In genomic region chr1:5771788-5772187, GRCh38 we compare ENCODE assay signal across 16 cellular contexts.
DNase-seq lines count a peak whose midpoint lies in the region; ATAC-seq, FAIRE-seq and TF ChIP-seq lines count a peak whose summit lies in the region.
"Had no signal": no experiment of that assay in that cellular context is flagged by ENCODE, and none has a peak within 500 bp of the region (broad histone marks: within the 10 kb centered on the region; RNA-seq: fewer than 3 reads in every experiment).

No MANE protein-coding gene starts in this region.

- DNase-seq in K562 (ENCODE audit: extremely low read depth in 1 of 4, low spot score in 3 of 4) (no peak), neural progenitor cell (ENCODE audit: low spot score) (no peak), stomach (no peak), germinal center (ENCODE audit: low spot score) (no peak)
- no peak for DNase-seq in stimulated activated CD8-positive, alpha-beta memory T cell treated with anti-CD3 and anti-CD28 coated beads, Interleukin-4, amount 100 ng/mL, for 48 hours
- DNase-seq: CD4-positive, alpha-beta T cell; CD8-positive, alpha-beta memory T cell; EL; H9 had no signal

- H3K9me1 ChIP-seq in K562 (ENCODE audit: control insufficient read depth, insufficient read depth, low read length) = no peaks in the 10 kb centered on the region

- H3K4me1 ChIP-seq in BLaER1 treated with 17β-estradiol and CSF1 and Interleukin-3, amounts not matched to agents 10 nM and 100 nM = peaks cover 12 to 62% (median 38%) of the 10 kb centered on the region in 10 experiments
- H3K4me1 ChIP-seq in K562 (replicated peaks in 1 of 2; ENCODE audit: control insufficient read depth in 2 of 2, insufficient read depth in 2 of 2, low read length in 2 of 2) (no peaks in the 10 kb centered on the region), neural progenitor cell (peaks cover 24% of the 10 kb centered on the region), stomach (peaks cover 0 to 11% (median 4%) of the 10 kb centered on the region in 4 donors)

- no peaks in the 10 kb centered on the region for H3K9me3 Mint-ChIP-seq in neural progenitor cell
- H3K9me3 Mint-ChIP-seq: CD4-positive, alpha-beta T cell had no signal

- H3K79me2 ChIP-seq in K562 (ENCODE audit: control insufficient read depth, insufficient read depth, low read length) (no peaks in the 10 kb centered on the region), neural progenitor cell (ENCODE audit: low read depth) (no peaks in the 10 kb centered on the region)

- H3F3A ChIP-seq in neural progenitor cell (ENCODE audit: low read depth) = peaks cover 12% of the 10 kb centered on the region

- in situ Hi-C loops in K562 (cut with MboI) = no loop called here

- TF ChIP-seq CTCF in K562 (IDR thresholded peaks at IDR 0.05 in 2 of 3, conservative IDR thresholded peaks at IDR 0.05 in 1 of 3; ENCODE audit: insufficient read depth in 2 of 3, low read depth in 1 of 3, low read length in 3 of 3) = no peak
- TF ChIP-seq CTCF in neural progenitor cell (IDR thresholded peaks at IDR 0.05) = no peak
- no peak for TF ChIP-seq CTCF in stomach (IDR thresholded peaks at IDR 0.05)

- peak overlapping the region; percentile 67 to 87 (median 72) for H3K4me2 ChIP-seq in BLaER1 treated with 17β-estradiol and CSF1 and Interleukin-3, amounts not matched to agents 10 nM and 100 nM
- no peak overlapping the region for H3K4me2 ChIP-seq in K562 (ENCODE audit: insufficient read depth, low read length)
- H3K4me2 ChIP-seq in neural progenitor cell = peak overlapping the region; percentile 72

- CTCF ChIA-PET in K562 (lab: Yijun Ruan, JAX; ENCODE audit: low intra/inter-chr PET ratio) = no interaction called here

- H3K27me3 ChIP-seq in BLaER1 treated with 17β-estradiol and CSF1 and Interleukin-3, amounts not matched to agents 10 nM and 100 nM = peaks cover 0 to 16% (median 0%) of the 10 kb centered on the region in 11 experiments; a peak in 9 of 22 replicates
- H3K27me3 ChIP-seq in K562 (ENCODE audit: control insufficient read depth in 2 of 2, insufficient read depth in 2 of 2, low read length in 2 of 2) = peaks cover 41 to 81% of the 10 kb centered on the region in 2 experiments
- peaks cover 20% of the 10 kb centered on the region for H3K27me3 ChIP-seq in neural progenitor cell
- H3K27me3 ChIP-seq in stomach = peaks cover 0 to 62% (median 19%) of the 10 kb centered on the region in 3 donors

- H3K4me3 Mint-ChIP-seq in neural progenitor cell = peak overlapping the region; percentile 59
- H3K4me3 Mint-ChIP-seq: CD4-positive, alpha-beta T cell; CD8-positive, alpha-beta memory T cell; H9 had no signal

- BruUV-seq in K562 (replicated peaks; lab: Mats Ljungman, UMichigan) = no TSS peak

- peak overlapping the region in 2 of 11 experiments; percentile 29 to 36; a peak in 1 of 22 replicates for H3K9ac ChIP-seq in BLaER1 treated with 17β-estradiol and CSF1 and Interleukin-3, amounts not matched to agents 10 nM and 100 nM
- H3K9ac ChIP-seq in K562 (ENCODE audit: insufficient read depth in 1 of 2, low read depth in 2 of 2, low read length in 2 of 2) (no peak overlapping the region), neural progenitor cell (no peak overlapping the region)
- H3K9ac ChIP-seq: GM23248 had no signal

- no peak overlapping the region for H3K27ac Mint-ChIP-seq in neural progenitor cell
- H3K27ac Mint-ChIP-seq: CD4-positive, alpha-beta T cell; CD8-positive, alpha-beta memory T cell had no signal

- peaks cover 0 to 6% (median 0%) of the 10 kb centered on the region in 11 experiments; a peak in 3 of 22 replicates for H3K9me3 ChIP-seq in BLaER1 treated with 17β-estradiol and CSF1 and Interleukin-3, amounts not matched to agents 10 nM and 100 nM (replicated peaks in 1 of 11)
- H3K9me3 ChIP-seq in K562 (replicated peaks; ENCODE audit: control insufficient read depth, insufficient read depth, low read depth, low read length) (no peaks in the 10 kb centered on the region), neural progenitor cell (ENCODE audit: low read depth) (no peaks in the 10 kb centered on the region), stomach (no peaks in the 10 kb centered on the region)

- H2AFZ ChIP-seq in K562 (ENCODE audit: low read depth, low read length) = no peak overlapping the region
- H2AFZ ChIP-seq in neural progenitor cell (replicated peaks) = no peak overlapping the region
- H2AFZ ChIP-seq: GM23248 had no signal

- no peak overlapping the region for H3K27ac ChIP-seq in BLaER1 treated with 17β-estradiol and CSF1 and Interleukin-3, amounts not matched to agents 10 nM and 100 nM
- no peak overlapping the region for H3K27ac ChIP-seq in K562 (ENCODE audit: extremely low read depth, low read depth, low read length)
- no peak overlapping the region for H3K27ac ChIP-seq in neural progenitor cell
- H3K27ac ChIP-seq in stomach = no peak overlapping the region
- H3K27ac ChIP-seq: GM23248 had no signal

- no peak for ATAC-seq in K562
- ATAC-seq: GM12878, HCT116 had no signal

- no peaks in the 10 kb centered on the region for H3K36me3 ChIP-seq in BLaER1 treated with 17β-estradiol and CSF1 and Interleukin-3, amounts not matched to agents 10 nM and 100 nM
- H3K36me3 ChIP-seq in K562 (ENCODE audit: control insufficient read depth, insufficient read depth, low read length) (no peaks in the 10 kb centered on the region), neural progenitor cell (no peaks in the 10 kb centered on the region), stomach (no peaks in the 10 kb centered on the region)

- POLR2A ChIA-PET in K562 (lab: Yijun Ruan, JAX) = interaction anchor here (1.1 to 1.3 kb wide), 2 partner anchors 26 to 64 kb away, joined by 3 to 4 read pairs; no protein-coding TSS in a partner anchor

- H4K20me1 ChIP-seq in BLaER1 treated with 17β-estradiol and CSF1 and Interleukin-3, amounts not matched to agents 10 nM and 100 nM = no peaks in the 10 kb centered on the region
- H4K20me1 ChIP-seq in K562 (replicated peaks; ENCODE audit: control insufficient read depth, insufficient read depth, low read length) (peaks cover 3% of the 10 kb centered on the region; the same call in 1 of the 2 replicates), neural progenitor cell (ENCODE audit: low read depth) (peaks cover 5% of the 10 kb centered on the region)

- no peak for TF ChIP-seq POLR2A in K562 (conservative IDR thresholded peaks at IDR 0.05)
- TF ChIP-seq POLR2A in stomach (IDR thresholded peaks at IDR 0.05) = no peak

- peaks cover 14% of the 10 kb centered on the region for H3K27me3 Mint-ChIP-seq in neural progenitor cell (ENCODE audit: insufficient read depth, low read depth)

- FAIRE-seq in K562 (lab: Jason Lieb, UNC) = no peak
- FAIRE-seq: D721Med, GM12878, GM19239 had no signal

- no peaks in the 10 kb centered on the region for H3K36me3 Mint-ChIP-seq in neural progenitor cell
- H3K36me3 Mint-ChIP-seq: CD14-positive monocyte; CD8-positive, alpha-beta memory T cell had no signal

- 0 out of 20 replicates have a peak overlapping the region, but pooled peaks of 1 of the 10 experiments have one; percentile 16 for H3K4me3 ChIP-seq in BLaER1 treated with 17β-estradiol and CSF1 and Interleukin-3, amounts not matched to agents 10 nM and 100 nM
- H3K4me3 ChIP-seq in K562 = no peak overlapping the region
- H3K4me3 ChIP-seq in neural progenitor cell = peak overlapping the region; percentile 27
- no peak overlapping the region for H3K4me3 ChIP-seq in stomach
- H3K4me3 ChIP-seq: GM12878, GM23248 had no signal

- TF ChIP-seq EP300 in K562 (IDR thresholded peaks at IDR 0.05; ENCODE audit: low read length) (no peak), stomach (IDR thresholded peaks at IDR 0.05) (no peak)

- TF ChIP-seq RAD21 in K562 (CRISPR knock-in tag; conservative IDR thresholded peaks at IDR 0.05 in 1 of 2, IDR thresholded peaks at IDR 0.05 in 1 of 2) = no peak

- WGBS in K562 (ENCODE audit: insufficient coverage, low coverage, missing lambda C conversion rate) = 0% methylated on average over 2 of the region's 2 CpGs
- 56 to 84% (median 78%) methylated on average over 1 to 2 of the region's 2 CpGs for WGBS in stomach, 5 donors

- peaks cover 68% of the 10 kb centered on the region for H3K4me1 Mint-ChIP-seq in neural progenitor cell

- intact Hi-C loops in K562 (cut with micrococcal nuclease) = no loop called here
- intact Hi-C loops in stomach (cut with DNase I; ENCODE audit: low total_unique reads) = no loop called here

TF ChIP-seq in K562, 482 proteins besides CTCF, POLR2A, EP300 and RAD21:
- TF ChIP-seq ADNP (tag; IDR thresholded peaks at IDR 0.05) = 0 out of 2 replicates have a peak, but pooled peaks have one; percentile 26
- TF ChIP-seq DNMT1 (IDR thresholded peaks at IDR 0.05) = no peak
- no peak for TF ChIP-seq ATF1 (CRISPR knock-in tag; IDR thresholded peaks at IDR 0.05)
- TF ChIP-seq ATF1 (tag; IDR thresholded peaks at IDR 0.05) = no peak
- TF ChIP-seq RBM25 (IDR thresholded peaks at IDR 0.05; ENCODE audit: low read depth, low read length, severe bottlenecking) = peak; percentile 72
